Comparison of ENCODE assay signal across 17 cellular contexts in genomic region chr6:13420269-13420668, GRCh38.
A peak's percentile ranks its signal among the peaks of the same experiment; 100 is the strongest.
DNase-seq lines count a peak whose midpoint lies in the region; ATAC-seq and TF ChIP-seq lines count a peak whose summit lies in the region.
"Had no signal": no experiment of that assay in that cellular context is flagged by ENCODE, and none has a peak within 500 bp of the region (broad histone marks: within the 10 kb centered on the region; RNA-seq: fewer than 3 reads in every experiment).

No MANE protein-coding gene starts in this region.

- no peak overlapping the region for H3K27ac Mint-ChIP-seq in HFFc6
- H3K27ac Mint-ChIP-seq: activated naive CD8-positive, alpha-beta T cell treated with anti-CD3 and anti-CD28 coated beads, Interleukin-2, amount 10 ng/mL, durations not matched to agents 7 days and 5 days had no signal

- peaks cover 84% of the 10 kb centered on the region for H3K4me1 ChIP-seq in psoas muscle

- peaks cover 15% of the 10 kb centered on the region for H3K4me1 Mint-ChIP-seq in HFFc6 (ENCODE audit: low read depth)

- no peak overlapping the region for H3K4me3 Mint-ChIP-seq in HFFc6
- H3K4me3 Mint-ChIP-seq: activated naive CD8-positive, alpha-beta T cell treated with anti-CD3 and anti-CD28 coated beads, Interleukin-2, amount 10 ng/mL, durations not matched to agents 7 days and 5 days had no signal

- H3K9me3 ChIP-seq in psoas muscle = no peaks in the 10 kb centered on the region

- no peak overlapping the region for H3K4me3 ChIP-seq in psoas muscle

- H3K9me3 Mint-ChIP-seq in HFFc6 = no peaks in the 10 kb centered on the region
- H3K9me3 Mint-ChIP-seq: activated T-cell treated with anti-CD3 and anti-CD28 coated beads, Interleukin-2, amount 50 U/mL, for 4 hours had no signal

- 53 to 83% (median 60%) methylated on average over 6 of the region's 6 CpGs for WGBS in psoas muscle, 3 donors

- ATAC-seq in left ventricle myocardium superior (peak; percentile 8), psoas muscle (no peak), left lobe of liver (no peak), HG02840 (IDR thresholded peaks at IDR 0.05; ENCODE audit: low FRiP score, unreplicated experiment) (no peak)
- ATAC-seq: PC-3 had no signal

- H3K36me3 Mint-ChIP-seq in HFFc6 (ENCODE audit: low read depth) = no peaks in the 10 kb centered on the region

- no peaks in the 10 kb centered on the region for H3K27me3 ChIP-seq in psoas muscle (ENCODE audit: insufficient read depth in 3 of 3, low read length in 2 of 3)

- no peaks in the 10 kb centered on the region for H3K36me3 ChIP-seq in psoas muscle (ENCODE audit: insufficient read depth in 1 of 2, low read depth in 1 of 2)

- DNase-seq in EH (ENCODE audit: low read depth) (peak; percentile 32), left ventricle myocardium superior (no peak), psoas muscle (no peak), left lobe of liver (ENCODE audit: low spot score) (no peak), NCI-H2196 treated with DMSO at 0.1 percent for 48 hours (lab: John Stamatoyannopoulos, UW; ENCODE audit: unreplicated experiment) (no peak), HFFc6 (no peak)
- DNase-seq: activated naive CD8-positive, alpha-beta T cell treated with anti-CD3 and anti-CD28 coated beads, Interleukin-2, amount 10 ng/mL, durations not matched to agents 7 days and 5 days; activated T-cell treated with anti-CD3 and anti-CD28 coated beads, Interleukin-2, amount 50 U/mL, for 4 hours; central memory CD4-positive, alpha-beta T cell; kidney; NCI-H187; NCI-H526; PC-3; stimulated activated CD4-positive, alpha-beta T cell treated with anti-CD3 and anti-CD28 coated beads, Interleukin-12 subunit alpha, Interleukin-12 subunit beta, amount 100 ng/mL, for 4 hours; stimulated activated naive CD8-positive, alpha-beta T cell treated with anti-CD3 and anti-CD28 coated beads, Interleukin-15, Interleukin-2, amounts not matched to agents 100 U/mL and 50 U/mL, for 24 hours had no signal

- H3K27me3 Mint-ChIP-seq in HFFc6 (ENCODE audit: insufficient read depth) = peaks cover 2% of the 10 kb centered on the region; the same call in 1 of the 2 replicates

- intact Hi-C loops in left ventricle myocardium superior (cut with micrococcal nuclease) = no loop called here
- intact Hi-C loops in psoas muscle (cut with DNase I) = no loop called here

- TF ChIP-seq CTCF in psoas muscle (IDR thresholded peaks at IDR 0.05) = no peak
- TF ChIP-seq CTCF in HFFc6 (IDR thresholded peaks at IDR 0.05) = no peak

- H3K27ac ChIP-seq in angular gyrus (ENCODE audit: low read depth, low read length) (peak overlapping the region; percentile 15), psoas muscle (peak overlapping the region; percentile 24)
